ENCODE assay signal across 17 cellular contexts in the genomic region with DNA sequence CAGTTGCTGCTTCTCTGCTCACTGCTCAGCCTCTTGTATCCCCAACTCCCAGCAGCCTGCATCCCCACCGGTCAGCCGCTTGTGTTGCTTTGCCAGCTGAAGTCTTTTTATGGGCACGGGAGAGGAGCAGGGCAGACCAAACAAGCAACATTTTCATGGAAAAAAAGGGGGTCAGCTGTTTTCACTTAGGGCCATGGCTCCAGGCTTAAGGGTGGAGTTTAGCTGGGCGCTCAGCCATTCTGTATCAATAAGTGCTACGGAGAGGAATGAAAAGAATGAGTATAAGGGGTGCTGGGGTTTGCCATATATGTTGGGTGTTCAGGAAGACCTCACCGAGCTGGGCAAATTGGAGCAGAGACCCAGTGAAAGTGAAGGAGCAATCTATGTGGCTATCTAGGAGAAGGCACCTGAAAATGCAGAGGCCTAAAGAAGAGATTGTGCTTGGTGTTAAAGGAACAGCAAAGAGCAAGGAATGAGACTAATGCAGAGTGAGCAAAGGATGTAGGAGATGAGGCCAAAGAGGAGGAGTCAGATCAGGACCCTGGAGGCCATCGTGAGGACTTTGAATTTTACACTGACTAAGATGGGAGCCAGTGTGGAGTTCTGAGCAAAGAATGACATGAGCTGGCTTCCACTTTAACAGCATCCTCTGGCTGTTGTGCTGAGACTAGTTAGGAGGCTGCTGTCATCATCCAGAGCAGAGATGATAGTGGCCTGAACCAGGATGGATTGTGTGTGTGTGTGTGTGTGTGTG. TPM values are rescaled to one million over a fixed set of nuclear protein-coding genes. Genes with fewer than 3 reads are reported as not detected.
DNase-seq lines count a peak whose midpoint lies in the region; ATAC-seq, FAIRE-seq and TF ChIP-seq lines count a peak whose summit lies in the region.
"Had no signal": no experiment of that assay in that cellular context is flagged by ENCODE, and none has a peak within 500 bp of the region (broad histone marks: within the 10 kb centered on the region; RNA-seq: fewer than 3 reads in every experiment).

No MANE protein-coding gene starts in this region.

- H3K27me3 ChIP-seq in K562 (ENCODE audit: control insufficient read depth in 2 of 2, insufficient read depth in 2 of 2, low read length in 2 of 2) = peaks cover 0 to 2% of the 10 kb centered on the region in 2 experiments; a peak in 2 of 5 replicates

- H3K9me3 ChIP-seq in A549 = no peaks in the 10 kb centered on the region
- H3K9me3 ChIP-seq in K562 (replicated peaks; ENCODE audit: control insufficient read depth, insufficient read depth, low read depth, low read length) = no peaks in the 10 kb centered on the region
- H3K9me3 ChIP-seq: SJCRH30 had no signal

- POLR2A ChIA-PET in A549 (lab: Yijun Ruan, JAX) (interaction anchor here (1.0 to 3.6 kb wide), 2 partner anchors 17 to 122 kb away, joined by 4 to 20 read pairs; partner anchors contain the start of genes IREB2 and SKIC8), K562 (lab: Yijun Ruan, JAX) (interaction anchor here (0.7 to 0.9 kb wide), 2 partner anchors 25 to 51 kb away, joined by 3 to 5 read pairs; no protein-coding TSS in a partner anchor)

- TF ChIP-seq CTCF in A549 (IDR thresholded peaks at IDR 0.05) (no peak), K562 (IDR thresholded peaks at IDR 0.05 in 2 of 3, conservative IDR thresholded peaks at IDR 0.05 in 1 of 3; ENCODE audit: insufficient read depth in 2 of 3, low read depth in 1 of 3, low read length in 3 of 3) (no peak), glutamatergic neuron (IDR thresholded peaks at IDR 0.05; ENCODE audit: partially characterized antibody, unreplicated experiment) (no peak), progenitor cell of endocrine pancreas (IDR thresholded peaks at IDR 0.05; ENCODE audit: unreplicated experiment) (no peak)

- H3K27me3 Mint-ChIP-seq in glutamatergic neuron (ENCODE audit: unreplicated experiment) (peaks cover 5% of the 10 kb centered on the region), progenitor cell of endocrine pancreas (peaks cover 24% of the 10 kb centered on the region)

- CTCF ChIA-PET in A549 (lab: Yijun Ruan, JAX) = interaction anchor here (0.6 to 19.5 kb wide), 17 partner anchors 13 to 462 kb away, joined by 3 to 571 read pairs (median 7); partner anchors contain the start of genes IREB2 and SKIC8
- CTCF ChIA-PET in K562 (lab: Yijun Ruan, JAX; ENCODE audit: low intra/inter-chr PET ratio) = no interaction called here

- DNase-seq in A549 (ENCODE audit: low read depth in 1 of 2, low spot score in 1 of 2) = no peak
- peak; percentile 32 for DNase-seq in GM03348 (ENCODE audit: low spot score)
- no peak for DNase-seq in K562 (ENCODE audit: extremely low read depth in 1 of 4, low spot score in 3 of 4)
- no peak for DNase-seq in glutamatergic neuron
- DNase-seq in DMS79 (lab: John Stamatoyannopoulos, UW) = no peak
- no peak for DNase-seq in glomerular visceral epithelial cell (ENCODE audit: extremely low spot score)
- DNase-seq in progenitor cell of endocrine pancreas (ENCODE audit: low spot score, unreplicated experiment) = no peak
- DNase-seq in ecto neural progenitor cell (ENCODE audit: low spot score) = no peak
- DNase-seq: CD4-positive, alpha-beta T cell; HCEC 1CT; KG1; NCI-H1436; NCI-H2029; NCI-H748 treated with DMSO at 0.1 percent for 48 hours; SJCRH30 had no signal

- H3K36me3 Mint-ChIP-seq in glutamatergic neuron (ENCODE audit: unreplicated experiment) (peaks cover 5% of the 10 kb centered on the region), progenitor cell of endocrine pancreas (ENCODE audit: insufficient read depth) (no peaks in the 10 kb centered on the region)

- in situ Hi-C loops in K562 (cut with MboI) = no loop called here

- FAIRE-seq in A549 (lab: Jason Lieb, UNC) (no peak), K562 (lab: Jason Lieb, UNC) (peak; percentile 6)

- ATAC-seq in A549 (peak; percentile 27 to 31; a peak in 1 of 6 replicates), K562 (no peak; the same call in 2 of the 3 replicates)

- H4K20me1 ChIP-seq in K562 (replicated peaks; ENCODE audit: control insufficient read depth, insufficient read depth, low read length) = no peaks in the 10 kb centered on the region; the same call in 1 of the 2 replicates

- H3K4me3 ChIP-seq in A549 (no peak overlapping the region), K562 (no peak overlapping the region)
- H3K4me3 ChIP-seq: SJCRH30 had no signal

- TF ChIP-seq RAD21 in A549 (conservative IDR thresholded peaks at IDR 0.05 in 1 of 2, IDR thresholded peaks at IDR 0.05 in 1 of 2) (no peak), K562 (CRISPR knock-in tag; conservative IDR thresholded peaks at IDR 0.05 in 1 of 2, IDR thresholded peaks at IDR 0.05 in 1 of 2) (no peak)

- H3K4me1 ChIP-seq in A549 (no peaks in the 10 kb centered on the region), K562 (replicated peaks in 1 of 2; ENCODE audit: control insufficient read depth in 2 of 2, insufficient read depth in 2 of 2, low read length in 2 of 2) (no peaks in the 10 kb centered on the region; a peak in 1 of 5 replicates)
- H3K4me1 ChIP-seq: SJCRH30 had no signal

- no peaks in the 10 kb centered on the region for H3K79me2 ChIP-seq in K562 (ENCODE audit: control insufficient read depth, insufficient read depth, low read length)

- H2AFZ ChIP-seq in K562 (ENCODE audit: low read depth, low read length) = no peak overlapping the region

- peaks cover 2% of the 10 kb centered on the region for H3K4me1 Mint-ChIP-seq in glutamatergic neuron (ENCODE audit: low read depth, unreplicated experiment)
- H3K4me1 Mint-ChIP-seq in progenitor cell of endocrine pancreas (ENCODE audit: low read depth) = peaks cover 10% of the 10 kb centered on the region

- H3K4me3 Mint-ChIP-seq in glutamatergic neuron (ENCODE audit: unreplicated experiment) (no peak overlapping the region), progenitor cell of endocrine pancreas (ENCODE audit: low read depth) (no peak overlapping the region)
- H3K4me3 Mint-ChIP-seq: B cell; CD4-positive, alpha-beta T cell had no signal

- H3K9me1 ChIP-seq in K562 (ENCODE audit: control insufficient read depth, insufficient read depth, low read length) = no peaks in the 10 kb centered on the region

- H3K4me2 ChIP-seq in A549 (no peak overlapping the region), K562 (ENCODE audit: insufficient read depth, low read length) (no peak overlapping the region)

- BruUV-seq in K562 (replicated peaks; lab: Mats Ljungman, UMichigan) = no TSS peak

- H3K9me3 Mint-ChIP-seq in glutamatergic neuron (ENCODE audit: unreplicated experiment) (peaks cover 4% of the 10 kb centered on the region), progenitor cell of endocrine pancreas (ENCODE audit: low read depth) (peaks cover 3% of the 10 kb centered on the region)
- H3K9me3 Mint-ChIP-seq: CD4-positive, alpha-beta T cell had no signal

- TF ChIP-seq POLR2A in A549 (IDR thresholded peaks at IDR 0.05; ENCODE audit: low read length) (no peak), K562 (conservative IDR thresholded peaks at IDR 0.05) (no peak)

- no peak overlapping the region for H3K9ac ChIP-seq in K562 (ENCODE audit: insufficient read depth in 1 of 2, low read depth in 2 of 2, low read length in 2 of 2)

- intact Hi-C loops in K562 (cut with micrococcal nuclease) = no loop called here

- H3K27ac ChIP-seq in A549 (no peak overlapping the region), K562 (ENCODE audit: extremely low read depth, low read depth, low read length) (no peak overlapping the region)
- H3K27ac ChIP-seq: RWPE1, SJCRH30 had no signal

- H3K27ac Mint-ChIP-seq in glutamatergic neuron (ENCODE audit: unreplicated experiment) = peak overlapping the region; percentile 67
- H3K27ac Mint-ChIP-seq in progenitor cell of endocrine pancreas = no peak overlapping the region
- H3K27ac Mint-ChIP-seq: B cell; CD4-positive, alpha-beta T cell had no signal

- WGBS in A549 (ENCODE audit: missing lambda C conversion rate) = 50% methylated on average over 7 of the region's 7 CpGs
- WGBS in K562 (ENCODE audit: insufficient coverage, low coverage, missing lambda C conversion rate) = 6% methylated on average over 7 of the region's 7 CpGs

- H3K36me3 ChIP-seq in K562 (ENCODE audit: control insufficient read depth, insufficient read depth, low read length) = no peaks in the 10 kb centered on the region
- H3K36me3 ChIP-seq: SJCRH30 had no signal

- TF ChIP-seq EP300 in A549 (IDR thresholded peaks at IDR 0.05) (no peak), K562 (IDR thresholded peaks at IDR 0.05; ENCODE audit: low read length) (no peak)

TF ChIP-seq in A549, 52 proteins besides CTCF, POLR2A, EP300 and RAD21 (continues in another document):
- TF ChIP-seq RARB (CRISPR knock-in tag; IDR thresholded peaks at IDR 0.05) (no peak), TP53 (CRISPR knock-in tag; IDR thresholded peaks at IDR 0.05) (no peak)

RNA-seq across cellular contexts. Expression of gene IREB2, which starts 16.6 kb away (rescaled TPM):
- polyA plus RNA-seq in A549 (2011; rRNA removed) (71.0 and 78.1 TPM in 2 replicates), A549 (2017; fragmentation: RNase III; extraction: RNeasy Plus Mini Kit Qiagen cat#74134 plus additional on column Dnase treatment) (37.3 to 38.8 TPM (median 38.4 TPM) in 3 replicates), K562 (2011; rRNA removed) (51.5 and 59.1 TPM in 2 replicates), K562 (2014; fragmentation: Illumina TruSeq; extraction: Trizol) (45.4 and 53.2 TPM in 2 replicates), K562 (2014; fragmentation: Nextera tagmentation; extraction: Ambion mirVana) (10 to 100 TPM; 18.0 to 21.4 TPM), K562 (2014; rRNA removed) (24.1 and 25.4 TPM in 2 replicates)
- polyA plus RNA-seq in A549 (2012; cell fraction: cytosol; rRNA removed) = 13.0 and 15.2 TPM in 2 replicates
- polyA plus RNA-seq in A549 (2012; cell fraction: nucleus; rRNA removed) = 12.3 and 17.8 TPM in 2 replicates
- 56.7 and 65.1 TPM in 2 replicates for polyA minus RNA-seq in A549 (2011; rRNA and poly(A)+ RNA removed)
- total RNA-seq in K562 (2011; cell fraction: chromatin; rRNA removed; ENCODE audit: low replicate concordance) = 54.9 and 123 TPM in 2 replicates
- total RNA-seq in K562 (2011; cell fraction: nucleolus; rRNA removed) = 23.8 and 30.0 TPM in 2 replicates
- total RNA-seq in K562 (2011; cell fraction: nucleoplasm; rRNA removed) = 48.5 and 72.4 TPM in 2 replicates
- total RNA-seq in K562 (2014; rRNA removed) (16.8 and 17.1 TPM in 2 replicates), K562 (2014; rRNA removed; fragmentation: Illumina TruSeq; extraction: Trizol) (37.7 and 48.0 TPM in 2 replicates), K562 (2015; rRNA removed; fragmentation: Illumina TruSeq; extraction: Trizol) (30.8 and 34.0 TPM in 2 replicates), K562 (2021) (56.6 and 61.7 TPM in 2 replicates), glutamatergic neuron (ENCODE audit: unreplicated experiment) (82.4 TPM), progenitor cell of endocrine pancreas (87.4 and 95.3 TPM in 2 replicates)
- polyA plus RNA-seq in K562 (2011; cell fraction: cytosol; rRNA removed) = 13.6 and 22.2 TPM in 2 replicates
- polyA plus RNA-seq in K562 (2011; cell fraction: nucleus; rRNA removed) = 19.4 and 22.1 TPM in 2 replicates
- 26.6 and 30.9 TPM in 2 replicates for polyA plus RNA-seq in K562 (2012)
- polyA minus RNA-seq in K562 (2011; rRNA and poly(A)+ RNA removed) = 106 and 117 TPM in 2 replicates
- polyA minus RNA-seq in K562 (2011; cell fraction: cytosol; rRNA and poly(A)+ RNA removed) = 41.6 and 62.7 TPM in 2 replicates
- polyA minus RNA-seq in K562 (2011; cell fraction: nucleus; rRNA and poly(A)+ RNA removed) = 31.2 and 42.7 TPM in 2 replicates
